1 cellular context compared by ENCODE assay signal in genomic region chr19:32421589-32422361, GRCh38.
A peak's percentile ranks its signal among the peaks of the same experiment; 100 is the strongest.
TF ChIP-seq lines count a peak whose summit lies in the region.

No MANE protein-coding gene starts in this region.

TF ChIP-seq in K562, 482 proteins besides CTCF, POLR2A, EP300 and RAD21 (continued from another document and continues in another):
- TF ChIP-seq ZFP36 (IDR thresholded peaks at IDR 0.05; ENCODE audit: low read depth, low read length, partially characterized antibody) = no peak
- no peak for TF ChIP-seq HLTF (IDR thresholded peaks at IDR 0.05)
- no peak for TF ChIP-seq KLF10 (CRISPR knock-in tag; IDR thresholded peaks at IDR 0.05)
- TF ChIP-seq SMAD1 (IDR thresholded peaks at IDR 0.05; ENCODE audit: low read depth, low read length, partially characterized antibody) = peak; percentile 72
- no peak for TF ChIP-seq PREB (CRISPR knock-in tag; IDR thresholded peaks at IDR 0.05)
- TF ChIP-seq, protein P1, sequence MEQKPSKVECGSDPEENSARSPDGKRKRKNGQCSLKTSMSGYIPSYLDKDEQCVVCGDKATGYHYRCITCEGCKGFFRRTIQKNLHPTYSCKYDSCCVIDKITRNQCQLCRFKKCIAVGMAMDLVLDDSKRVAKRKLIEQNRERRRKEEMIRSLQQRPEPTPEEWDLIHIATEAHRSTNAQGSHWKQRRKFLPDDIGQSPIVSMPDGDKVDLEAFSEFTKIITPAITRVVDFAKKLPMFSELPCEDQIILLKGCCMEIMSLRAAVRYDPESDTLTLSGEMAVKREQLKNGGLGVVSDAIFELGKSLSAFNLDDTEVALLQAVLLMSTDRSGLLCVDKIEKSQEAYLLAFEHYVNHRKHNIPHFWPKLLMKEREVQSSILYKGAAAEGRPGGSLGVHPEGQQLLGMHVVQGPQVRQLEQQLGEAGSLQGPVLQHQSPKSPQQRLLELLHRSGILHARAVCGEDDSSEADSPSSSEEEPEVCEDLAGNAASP (IDR thresholded peaks at IDR 0.05) = no peak
- TF ChIP-seq, protein P2, sequence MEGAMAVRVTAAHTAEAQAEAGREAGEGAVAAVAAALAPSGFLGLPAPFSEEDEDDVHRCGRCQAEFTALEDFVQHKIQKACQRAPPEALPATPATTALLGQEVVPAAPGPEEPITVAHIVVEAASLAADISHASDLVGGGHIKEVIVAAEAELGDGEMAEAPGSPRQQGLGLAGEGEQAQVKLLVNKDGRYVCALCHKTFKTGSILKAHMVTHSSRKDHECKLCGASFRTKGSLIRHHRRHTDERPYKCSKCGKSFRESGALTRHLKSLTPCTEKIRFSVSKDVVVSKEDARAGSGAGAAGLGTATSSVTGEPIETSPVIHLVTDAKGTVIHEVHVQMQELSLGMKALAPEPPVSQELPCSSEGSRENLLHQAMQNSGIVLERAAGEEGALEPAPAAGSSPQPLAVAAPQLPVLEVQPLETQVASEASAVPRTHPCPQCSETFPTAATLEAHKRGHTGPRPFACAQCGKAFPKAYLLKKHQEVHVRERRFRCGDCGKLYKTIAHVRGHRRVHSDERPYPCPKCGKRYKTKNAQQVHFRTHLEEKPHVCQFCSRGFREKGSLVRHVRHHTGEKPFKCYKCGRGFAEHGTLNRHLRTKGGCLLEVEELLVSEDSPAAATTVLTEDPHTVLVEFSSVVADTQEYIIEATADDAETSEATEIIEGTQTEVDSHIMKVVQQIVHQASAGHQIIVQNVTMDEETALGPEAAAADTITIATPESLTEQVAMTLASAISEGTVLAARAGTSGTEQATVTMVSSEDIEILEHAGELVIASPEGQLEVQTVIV (CRISPR knock-in tag; IDR thresholded peaks at IDR 0.05; ENCODE audit: borderline replicate concordance) = no peak
- TF ChIP-seq ZNF280A (IDR thresholded peaks at IDR 0.05; ENCODE audit: low read depth, partially characterized antibody) = no peak
- no peak for TF ChIP-seq ERF (CRISPR knock-in tag; IDR thresholded peaks at IDR 0.05)
- no peak for TF ChIP-seq MECOM (CRISPR knock-in tag; IDR thresholded peaks at IDR 0.05)
- no peak for TF ChIP-seq TSC22D4 (tag; IDR thresholded peaks at IDR 0.05)
- TF ChIP-seq DIDO1 (tag; IDR thresholded peaks at IDR 0.05; ENCODE audit: low read depth) = no peak; the same call in 1 of the 2 replicates
- TF ChIP-seq ETS2 (tag; IDR thresholded peaks at IDR 0.05; ENCODE audit: borderline replicate concordance, poor library complexity, severe bottlenecking) = no peak
- TF ChIP-seq AFF1 (IDR thresholded peaks at IDR 0.05; ENCODE audit: low read depth in 1 of 2, partially characterized antibody in 2 of 2) = peak; percentile 26 to 63
- TF ChIP-seq POLR3A (IDR thresholded peaks at IDR 0.05; ENCODE audit: borderline replicate concordance, extremely low read depth, insufficient read depth, insufficient read length) = no peak
- no peak for TF ChIP-seq SIRT6 (IDR thresholded peaks at IDR 0.05; ENCODE audit: low read depth, low read length)
- no peak for TF ChIP-seq BCOR (IDR thresholded peaks at IDR 0.05)
- no peak for TF ChIP-seq DNMT1 (IDR thresholded peaks at IDR 0.05)
- TF ChIP-seq CBFB (CRISPR knock-in tag; IDR thresholded peaks at IDR 0.05) = no peak
- no peak for TF ChIP-seq PTTG1 (tag; IDR thresholded peaks at IDR 0.05; ENCODE audit: low read depth)
- TF ChIP-seq MED1 (CRISPR knock-in tag; IDR thresholded peaks at IDR 0.05; ENCODE audit: borderline replicate concordance) = no peak
- TF ChIP-seq KLF13 (tag; IDR thresholded peaks at IDR 0.05; ENCODE audit: borderline replicate concordance, low read depth) = no peak
- TF ChIP-seq RBM22 (IDR thresholded peaks at IDR 0.05; ENCODE audit: low read depth, low read length, poor library complexity, severe bottlenecking) = no peak
- TF ChIP-seq ZNF253 (CRISPR knock-in tag; conservative IDR thresholded peaks at IDR 0.05) = no peak
- TF ChIP-seq IRF2 (CRISPR knock-in tag; IDR thresholded peaks at IDR 0.05) = no peak
- TF ChIP-seq KLF16 (IDR thresholded peaks at IDR 0.05) = 0 out of 2 replicates have a peak, but pooled peaks have one; percentile 47
- TF ChIP-seq, protein P3, sequence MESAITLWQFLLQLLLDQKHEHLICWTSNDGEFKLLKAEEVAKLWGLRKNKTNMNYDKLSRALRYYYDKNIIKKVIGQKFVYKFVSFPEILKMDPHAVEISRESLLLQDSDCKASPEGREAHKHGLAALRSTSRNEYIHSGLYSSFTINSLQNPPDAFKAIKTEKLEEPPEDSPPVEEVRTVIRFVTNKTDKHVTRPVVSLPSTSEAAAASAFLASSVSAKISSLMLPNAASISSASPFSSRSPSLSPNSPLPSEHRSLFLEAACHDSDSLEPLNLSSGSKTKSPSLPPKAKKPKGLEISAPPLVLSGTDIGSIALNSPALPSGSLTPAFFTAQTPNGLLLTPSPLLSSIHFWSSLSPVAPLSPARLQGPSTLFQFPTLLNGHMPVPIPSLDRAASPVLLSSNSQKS (CRISPR knock-in tag; IDR thresholded peaks at IDR 0.05) = no peak
- TF ChIP-seq FOXO4 (CRISPR knock-in tag; IDR thresholded peaks at IDR 0.05) = no peak
- peak; percentile 22; the same call in 1 of the 2 replicates for TF ChIP-seq SUPT5H (IDR thresholded peaks at IDR 0.05)
- no peak for TF ChIP-seq CTCFL (IDR thresholded peaks at IDR 0.05; ENCODE audit: borderline replicate concordance, insufficient read depth, low read depth, low read length, poor library complexity, severe bottlenecking)
- 0 out of 2 replicates have a peak, but pooled peaks have one; percentile 53 for TF ChIP-seq MTA3 (IDR thresholded peaks at IDR 0.05; ENCODE audit: borderline replicate concordance)
- TF ChIP-seq CEBPZ (IDR thresholded peaks at IDR 0.05; ENCODE audit: borderline replicate concordance, low read depth, low read length) = no peak
- TF ChIP-seq POU5F1 (IDR thresholded peaks at IDR 0.05; ENCODE audit: borderline replicate concordance, low read depth, low read length, partially characterized antibody) = no peak
- no peak for TF ChIP-seq EZH2 (IDR thresholded peaks at IDR 0.05; ENCODE audit: borderline replicate concordance, low read depth, low read length)
- no peak for TF ChIP-seq TRIM28 (IDR thresholded peaks at IDR 0.05)
- TF ChIP-seq ZNF830 (CRISPR knock-in tag; IDR thresholded peaks at IDR 0.05) = peak; percentile 61; the same call in 1 of the 2 replicates
- no peak for TF ChIP-seq ZFPM2 (CRISPR knock-in tag; IDR thresholded peaks at IDR 0.05)
- TF ChIP-seq GMEB1 (CRISPR knock-in tag; IDR thresholded peaks at IDR 0.05) = no peak
- TF ChIP-seq YBX1 (IDR thresholded peaks at IDR 0.05) = no peak
